Comparison of ENCODE assay signal across 9 cellular contexts in the genomic region with DNA sequence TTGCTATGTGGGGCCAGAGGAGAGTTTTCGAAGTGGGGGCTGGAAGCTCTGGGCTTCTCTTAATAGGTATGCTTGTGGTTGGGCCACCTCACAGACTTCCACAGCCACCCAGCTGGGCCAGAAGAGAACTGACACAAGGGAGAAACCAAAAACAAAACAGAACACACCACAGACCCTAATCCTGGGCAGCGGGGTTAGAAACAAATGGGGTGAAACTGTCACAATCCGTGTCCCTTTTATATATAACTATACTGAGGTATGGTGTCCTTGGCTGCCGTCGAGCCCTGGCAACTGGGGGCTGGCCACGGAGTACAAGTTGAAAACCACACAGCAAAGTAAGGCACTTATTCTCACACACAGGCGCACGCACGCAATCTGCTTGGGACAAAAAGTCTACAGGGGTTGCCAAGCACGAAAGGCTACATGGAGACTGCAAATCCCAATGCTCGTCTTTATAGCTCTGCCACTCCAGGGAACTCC.
DNase-seq lines count a peak whose midpoint lies in the region; ATAC-seq, FAIRE-seq and TF ChIP-seq lines count a peak whose summit lies in the region.
"Had no signal": no experiment of that assay in that cellular context is flagged by ENCODE, and none has a peak within 500 bp of the region (broad histone marks: within the 10 kb centered on the region; RNA-seq: fewer than 3 reads in every experiment).

No MANE protein-coding gene starts in this region.

- intact Hi-C loops in K562 (cut with micrococcal nuclease), result no loop called here

- TF ChIP-seq EP300 in K562 (IDR thresholded peaks at IDR 0.05; ENCODE audit: low read length), result no peak

- H3K4me2 ChIP-seq in K562 (ENCODE audit: insufficient read depth, low read length), result no peak overlapping the region

- in situ Hi-C loops in K562 (cut with MboI), result no loop called here

- H3K9ac ChIP-seq in K562 (ENCODE audit: insufficient read depth in 1 of 2, low read depth in 2 of 2, low read length in 2 of 2), result no peak overlapping the region

- H3K27ac ChIP-seq in K562 (ENCODE audit: extremely low read depth, low read depth, low read length) (no peak overlapping the region), thoracic aorta (peak overlapping the region; percentile 74 to 83)
- H3K27ac ChIP-seq: ovary had no signal

- no peaks in the 10 kb centered on the region for H3K9me1 ChIP-seq in K562 (ENCODE audit: control insufficient read depth, insufficient read depth, low read length)

- POLR2A ChIA-PET in K562 (lab: Yijun Ruan, JAX), result interaction anchor here (0.6 to 2.0 kb wide), 6 partner anchors 10 to 81 kb away, joined by 3 to 8 read pairs (median 4); no protein-coding TSS in a partner anchor

- CTCF ChIA-PET in K562 (lab: Yijun Ruan, JAX; ENCODE audit: low intra/inter-chr PET ratio), result no interaction called here

- no peak for FAIRE-seq in K562 (lab: Jason Lieb, UNC)

- H3K36me3 ChIP-seq in K562 (ENCODE audit: control insufficient read depth, insufficient read depth, low read length) (peaks cover 13% of the 10 kb centered on the region; the same call in 2 of the 3 replicates), thoracic aorta (peaks cover 14% of the 10 kb centered on the region)
- H3K36me3 ChIP-seq: ovary had no signal

- BruUV-seq in K562 (replicated peaks; lab: Mats Ljungman, UMichigan), result no TSS peak

- TF ChIP-seq CTCF in K562 (IDR thresholded peaks at IDR 0.05 in 2 of 3, conservative IDR thresholded peaks at IDR 0.05 in 1 of 3; ENCODE audit: insufficient read depth in 2 of 3, low read depth in 1 of 3, low read length in 3 of 3), result no peak
- TF ChIP-seq CTCF in thoracic aorta (IDR thresholded peaks at IDR 0.05), result no peak

- TF ChIP-seq RAD21 in K562 (CRISPR knock-in tag; conservative IDR thresholded peaks at IDR 0.05 in 1 of 2, IDR thresholded peaks at IDR 0.05 in 1 of 2), result no peak

- no peak overlapping the region for H2AFZ ChIP-seq in K562 (ENCODE audit: low read depth, low read length)

- no peaks in the 10 kb centered on the region for H4K20me1 ChIP-seq in K562 (replicated peaks; ENCODE audit: control insufficient read depth, insufficient read depth, low read length)

- H3K79me2 ChIP-seq in K562 (ENCODE audit: control insufficient read depth, insufficient read depth, low read length), result no peaks in the 10 kb centered on the region

- ATAC-seq in GM19351 (IDR thresholded peaks at IDR 0.05; ENCODE audit: unreplicated experiment), result peak; percentile 34
- ATAC-seq in HG03025 (IDR thresholded peaks at IDR 0.05; ENCODE audit: low FRiP score, unreplicated experiment), result peak; percentile 63
- ATAC-seq in K562, result no peak
- no peak for ATAC-seq in thoracic aorta (ENCODE audit: insufficient number of reproducible peaks, low FRiP score, low read depth)

- TF ChIP-seq POLR2A in K562 (conservative IDR thresholded peaks at IDR 0.05), result no peak

- WGBS in K562 (ENCODE audit: insufficient coverage, low coverage, missing lambda C conversion rate), result 84% methylated on average over 11 of the region's 11 CpGs

- DNase-seq in K562 (ENCODE audit: extremely low read depth in 1 of 4, low spot score in 3 of 4) (no peak), thoracic aorta (ENCODE audit: low spot score) (no peak), DMS 273 (lab: John Stamatoyannopoulos, UW; ENCODE audit: unreplicated experiment) (no peak), T-helper 9 cell (no peak)
- DNase-seq in activated CD8-positive, alpha-beta memory T cell treated with anti-CD3 and anti-CD28 coated beads, Interleukin-2, amount 50 U/mL, for 4 hours, result no peak
- DNase-seq: ovary, T-helper 17 cell had no signal

- H3K27me3 ChIP-seq in K562 (ENCODE audit: control insufficient read depth in 2 of 2, insufficient read depth in 2 of 2, low read length in 2 of 2), result no peaks in the 10 kb centered on the region
- no peaks in the 10 kb centered on the region for H3K27me3 ChIP-seq in thoracic aorta (replicated peaks; ENCODE audit: insufficient read depth)
- H3K27me3 ChIP-seq: ovary had no signal

- H3K9me3 ChIP-seq in K562 (replicated peaks; ENCODE audit: control insufficient read depth, insufficient read depth, low read depth, low read length), result no peaks in the 10 kb centered on the region
- H3K9me3 ChIP-seq in thoracic aorta, result no peaks in the 10 kb centered on the region
- H3K9me3 ChIP-seq: ovary had no signal

- no peak overlapping the region for H3K4me3 ChIP-seq in K562
- H3K4me3 ChIP-seq in thoracic aorta, result no peak overlapping the region
- H3K4me3 ChIP-seq: ovary had no signal

- H3K4me1 ChIP-seq in K562 (replicated peaks in 1 of 2; ENCODE audit: control insufficient read depth in 2 of 2, insufficient read depth in 2 of 2, low read length in 2 of 2), result peaks cover 5 to 15% of the 10 kb centered on the region in 2 experiments; a peak in 4 of 5 replicates
- H3K4me1 ChIP-seq in thoracic aorta (ENCODE audit: control insufficient read depth in 1 of 2, low read depth in 2 of 2), result peaks cover 29 to 48% of the 10 kb centered on the region in 2 donors

TF ChIP-seq in K562, 482 proteins besides CTCF, POLR2A, EP300 and RAD21:
- TF ChIP-seq SUPT5H (IDR thresholded peaks at IDR 0.05), result 0 out of 2 replicates have a peak, but pooled peaks have one; percentile 21
- no peak for TF ChIP-seq HMG20B (CRISPR knock-in tag; IDR thresholded peaks at IDR 0.05)
- TF ChIP-seq POLR2G (IDR thresholded peaks at IDR 0.05; ENCODE audit: low read depth, low read length), result 0 out of 2 replicates have a peak, but pooled peaks have one; percentile 24

Comparison
In these comparisons a context has a peak if more than half of its experiments do, and no peak if none do; other contexts are left out.
1. ATAC-seq: peak in GM19351 (single experiment) and HG03025 (single experiment); none in K562 (single experiment) and thoracic aorta (single experiment).